8 cellular contexts compared by ENCODE assay signal in the genomic region with DNA sequence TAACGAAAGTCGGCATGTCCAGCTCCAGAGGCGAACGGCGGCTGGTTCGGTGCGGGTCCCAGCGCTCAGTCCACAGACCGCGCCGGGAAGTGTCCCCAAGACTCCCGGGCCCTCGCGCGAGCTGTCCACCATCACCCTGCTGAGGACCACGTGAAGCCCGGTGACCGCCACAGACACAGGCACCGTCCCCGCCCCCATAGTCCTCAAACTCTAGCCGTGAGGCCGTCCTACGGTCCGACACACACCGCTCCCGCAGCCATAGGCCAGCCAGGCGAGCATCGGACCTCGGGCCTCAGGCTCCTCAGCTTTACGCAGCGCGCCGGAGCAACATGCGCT.
DNase-seq lines count a peak whose midpoint lies in the region; ATAC-seq and TF ChIP-seq lines count a peak whose summit lies in the region.

No MANE protein-coding gene starts in this region.

- no peaks in the 10 kb centered on the region for H3K27me3 ChIP-seq in mucosa of stomach (ENCODE audit: control insufficient read depth, insufficient read depth, low read length)

- peaks cover 0 to 8% of the 10 kb centered on the region in 2 donors for H3K27me3 Mint-ChIP-seq in effector memory CD8-positive, alpha-beta T cell

- DNase-seq in AG09309 (ENCODE audit: low read depth) (no peak), RWPE1 (ENCODE audit: low spot score) (peak; percentile 41), DMS79 treated with DMSO at 0.1 percent for 48 hours (lab: John Stamatoyannopoulos, UW) (no peak)
- DNase-seq in effector memory CD8-positive, alpha-beta T cell: no peak
- no peak for DNase-seq in activated effector memory CD4-positive, alpha-beta T cell treated with anti-CD3 and anti-CD28 coated beads, Interleukin-2, amount 50 U/mL, for 16 hours

- H3K4me3 ChIP-seq in AG09309 (ENCODE audit: control insufficient read depth, low read depth, low read length): peak overlapping the region; percentile 85
- peak overlapping the region; percentile 16 for H3K4me3 ChIP-seq in mucosa of stomach (ENCODE audit: low read length)

- H3K4me3 Mint-ChIP-seq in effector memory CD8-positive, alpha-beta T cell: peak overlapping the region; percentile 91 to 95

- H3K9ac ChIP-seq in mucosa of stomach (ENCODE audit: low read length): peak overlapping the region; percentile 85

- H3K27ac ChIP-seq in RWPE1: peak overlapping the region; percentile 98

- POLR2A ChIA-PET in RWPE1 (lab: Yijun Ruan, JAX; ENCODE audit: low non-redundant PET): interaction anchor here (0.6 to 1.7 kb wide), 3 partner anchors 9 to 325 kb away, joined by 3 to 15 read pairs (median 3); a partner anchor contains a TSS

- no peaks in the 10 kb centered on the region for H3K36me3 ChIP-seq in mucosa of stomach (ENCODE audit: control insufficient read depth, insufficient read depth, low read length)

- no peaks in the 10 kb centered on the region for H3K9me3 ChIP-seq in mucosa of stomach (ENCODE audit: control insufficient read depth, low read length)

- no peaks in the 10 kb centered on the region for H3K4me1 ChIP-seq in mucosa of stomach (ENCODE audit: control insufficient read depth, insufficient read depth, low read length)

- peak overlapping the region; percentile 97 to 98 for H3K27ac Mint-ChIP-seq in effector memory CD8-positive, alpha-beta T cell

- H3K9me3 Mint-ChIP-seq in effector memory CD8-positive, alpha-beta T cell: no peaks in the 10 kb centered on the region

- H3K36me3 Mint-ChIP-seq in effector memory CD8-positive, alpha-beta T cell (ENCODE audit: insufficient read depth): peaks cover 39% of the 10 kb centered on the region

- CTCF ChIA-PET in RWPE1 (lab: Yijun Ruan, JAX): interaction anchor here (0.6 to 1.1 kb wide), 3 partner anchors 52 to 220 kb away, joined by 3 read pairs; no protein-coding TSS in a partner anchor

- TF ChIP-seq CTCF in AG09309 (IDR thresholded peaks at IDR 0.05; ENCODE audit: control insufficient read depth, insufficient read depth, low read depth, low read length, missing control alignments) (no peak), RWPE1 (conservative IDR thresholded peaks at IDR 0.05; ENCODE audit: low read depth) (no peak)

- peak; percentile 45 for ATAC-seq in GM18867 (IDR thresholded peaks at IDR 0.05; ENCODE audit: unreplicated experiment)
- ATAC-seq in HG03025 (IDR thresholded peaks at IDR 0.05; ENCODE audit: low FRiP score, unreplicated experiment): peak; percentile 37
- ATAC-seq in effector memory CD8-positive, alpha-beta T cell (replicated peaks): peak; percentile 24

- H3K4me1 Mint-ChIP-seq in effector memory CD8-positive, alpha-beta T cell (ENCODE audit: low read depth in 2 of 2): peaks cover 10 to 12% of the 10 kb centered on the region in 2 donors
